Comparison of ENCODE assay signal across 21 cellular contexts in genomic region chr2:96176661-96177060, GRCh38. TPM values are rescaled to one million over a fixed set of nuclear protein-coding genes. Genes with fewer than 3 reads are reported as not detected.
DNase-seq lines count a peak whose midpoint lies in the region; ATAC-seq, FAIRE-seq and TF ChIP-seq lines count a peak whose summit lies in the region.
"Had no signal": no experiment of that assay in that cellular context is flagged by ENCODE, and none has a peak within 500 bp of the region (broad histone marks: within the 10 kb centered on the region; RNA-seq: fewer than 3 reads in every experiment).

No MANE protein-coding gene starts in this region.

- no peaks in the 10 kb centered on the region for H3K9me3 Mint-ChIP-seq in stimulated activated effector memory CD8-positive, alpha-beta T cell treated with anti-CD3 and anti-CD28 coated beads, Interleukin-12 subunit alpha, Interleukin-12 subunit beta, amount 100 ng/mL, for 72 hours
- no peaks in the 10 kb centered on the region for H3K9me3 Mint-ChIP-seq in activated naive CD8-positive, alpha-beta T cell treated with anti-CD3 and anti-CD28 coated beads, Interleukin-2, amount 50 U/mL, for 24 hours
- H3K9me3 Mint-ChIP-seq: CD8-positive, alpha-beta T cell; H9 had no signal

- H3K36me3 ChIP-seq in HepG2 (replicated peaks in 1 of 2; ENCODE audit: control insufficient read depth in 1 of 2, insufficient read depth in 2 of 2, low read length in 2 of 2) (no peaks in the 10 kb centered on the region), WERI-Rb-1 (no peaks in the 10 kb centered on the region)
- H3K36me3 ChIP-seq: BE2C had no signal

- H3K9me3 ChIP-seq in HepG2 (ENCODE audit: low read length) (no peaks in the 10 kb centered on the region), WERI-Rb-1 (ENCODE audit: severe bottlenecking) (no peaks in the 10 kb centered on the region)
- H3K9me3 ChIP-seq: A549, BE2C had no signal

- H4K20me1 ChIP-seq in HepG2 (ENCODE audit: insufficient read depth, low read length): no peaks in the 10 kb centered on the region

- no peak for TF ChIP-seq RAD21 in HepG2 (CRISPR knock-in tag; IDR thresholded peaks at IDR 0.05)

- ATAC-seq in left ventricle myocardium superior (peak; percentile 15), HepG2 (no peak)
- ATAC-seq in stimulated activated effector memory CD8-positive, alpha-beta T cell treated with anti-CD3 and anti-CD28 coated beads, Interleukin-12 subunit alpha, Interleukin-12 subunit beta, amount 100 ng/mL, for 72 hours: no peak
- no peak for ATAC-seq in activated naive CD8-positive, alpha-beta T cell treated with anti-CD3 and anti-CD28 coated beads, Interleukin-2, amount 50 U/mL, for 24 hours
- ATAC-seq: A549; CD8-positive, alpha-beta T cell had no signal

- H3K79me2 ChIP-seq in HepG2 (ENCODE audit: insufficient read depth, low read length): no peaks in the 10 kb centered on the region

- no peak overlapping the region for H3K9ac ChIP-seq in HepG2 (ENCODE audit: insufficient read depth, low read depth, low read length)

- peak overlapping the region; percentile 38 for H3K27ac Mint-ChIP-seq in stimulated activated effector memory CD8-positive, alpha-beta T cell treated with anti-CD3 and anti-CD28 coated beads, Interleukin-12 subunit alpha, Interleukin-12 subunit beta, amount 100 ng/mL, for 72 hours
- no peak overlapping the region for H3K27ac Mint-ChIP-seq in activated naive CD8-positive, alpha-beta T cell treated with anti-CD3 and anti-CD28 coated beads, Interleukin-2, amount 50 U/mL, for 24 hours
- H3K27ac Mint-ChIP-seq: CD8-positive, alpha-beta T cell; H9 had no signal

- TF ChIP-seq CTCF in choroid plexus epithelial cell (conservative IDR thresholded peaks at IDR 0.05; ENCODE audit: low read depth, low read length) (no peak), fibroblast of pulmonary artery (IDR thresholded peaks at IDR 0.05; ENCODE audit: low read length, missing control alignments) (no peak), HepG2 (CRISPR knock-in tag; IDR thresholded peaks at IDR 0.05) (no peak), WERI-Rb-1 (IDR thresholded peaks at IDR 0.05; ENCODE audit: low read depth, low read length) (no peak)

- peaks cover 37% of the 10 kb centered on the region for H3K4me1 Mint-ChIP-seq in stimulated activated effector memory CD8-positive, alpha-beta T cell treated with anti-CD3 and anti-CD28 coated beads, Interleukin-12 subunit alpha, Interleukin-12 subunit beta, amount 100 ng/mL, for 72 hours
- peaks cover 26% of the 10 kb centered on the region for H3K4me1 Mint-ChIP-seq in activated naive CD8-positive, alpha-beta T cell treated with anti-CD3 and anti-CD28 coated beads, Interleukin-2, amount 50 U/mL, for 24 hours
- H3K4me1 Mint-ChIP-seq: H9 had no signal

- TF ChIP-seq EP300 in HepG2 (IDR thresholded peaks at IDR 0.05; ENCODE audit: low read depth in 2 of 2, low read length in 2 of 2): no peak
- no peak for TF ChIP-seq EP300 in HepG2 (CRISPR knock-in tag; IDR thresholded peaks at IDR 0.05; ENCODE audit: borderline replicate concordance)

- H3K4me3 ChIP-seq in choroid plexus epithelial cell (ENCODE audit: low read depth, low read length) (no peak overlapping the region), fibroblast of pulmonary artery (replicated peaks; ENCODE audit: low read depth, low read length) (no peak overlapping the region), HepG2 (replicated peaks in 1 of 3; ENCODE audit: insufficient read depth in 1 of 3, low read depth in 2 of 3, low read length in 3 of 3) (no peak overlapping the region), WERI-Rb-1 (ENCODE audit: low read depth, low read length) (no peak overlapping the region)
- H3K4me3 ChIP-seq: A549 had no signal

- H3K4me2 ChIP-seq in HepG2 (ENCODE audit: low read depth, low read length): no peak overlapping the region
- H3K4me2 ChIP-seq: A549 had no signal

- 51% methylated on average over 4 of the region's 4 CpGs for WGBS in HepG2 (ENCODE audit: low lambda C conversion rate)

- H3K36me3 Mint-ChIP-seq in stimulated activated effector memory CD8-positive, alpha-beta T cell treated with anti-CD3 and anti-CD28 coated beads, Interleukin-12 subunit alpha, Interleukin-12 subunit beta, amount 100 ng/mL, for 72 hours: peaks cover 5% of the 10 kb centered on the region
- no peaks in the 10 kb centered on the region for H3K36me3 Mint-ChIP-seq in activated naive CD8-positive, alpha-beta T cell treated with anti-CD3 and anti-CD28 coated beads, Interleukin-2, amount 50 U/mL, for 24 hours (ENCODE audit: low read depth)
- H3K36me3 Mint-ChIP-seq: CD8-positive, alpha-beta T cell had no signal

- POLR2A ChIA-PET in HepG2 (lab: Yijun Ruan, JAX): no interaction called here

- no peak for TF ChIP-seq POLR2A in HepG2 (IDR thresholded peaks at IDR 0.05; ENCODE audit: insufficient read depth in 1 of 2, low read depth in 2 of 2, low read length in 2 of 2)

- H3K4me3 Mint-ChIP-seq in stimulated activated effector memory CD8-positive, alpha-beta T cell treated with anti-CD3 and anti-CD28 coated beads, Interleukin-12 subunit alpha, Interleukin-12 subunit beta, amount 100 ng/mL, for 72 hours: no peak overlapping the region
- H3K4me3 Mint-ChIP-seq in activated naive CD8-positive, alpha-beta T cell treated with anti-CD3 and anti-CD28 coated beads, Interleukin-2, amount 50 U/mL, for 24 hours: no peak overlapping the region
- H3K4me3 Mint-ChIP-seq: CD8-positive, alpha-beta T cell; H9 had no signal

- peaks cover 0 to 9% of the 10 kb centered on the region in 2 experiments; a peak in 2 of 5 replicates for H3K27me3 ChIP-seq in HepG2 (ENCODE audit: control insufficient read depth in 1 of 2, insufficient read depth in 2 of 2, low read length in 2 of 2)
- H3K27me3 ChIP-seq in WERI-Rb-1 (ENCODE audit: insufficient read depth, low read depth, severe bottlenecking): no peaks in the 10 kb centered on the region
- H3K27me3 ChIP-seq: BE2C had no signal

- CTCF ChIA-PET in HepG2 (lab: Yijun Ruan, JAX; ENCODE audit: low intra/inter-chr PET ratio, low total read pairs): no interaction called here

- FAIRE-seq in HepG2 (lab: Jason Lieb, UNC): no peak
- FAIRE-seq: A549, D721Med, G401.6, GM12891 had no signal

- in situ Hi-C loops in HepG2 (cut with HindIII; ENCODE audit: extremely low pct_ligation_motif_present, low pct_unique_long_range_greater_than_20kb): no loop called here

- intact Hi-C loops in left ventricle myocardium superior (cut with micrococcal nuclease): no loop called here
- intact Hi-C loops in cardiac septum (cut with DNase I): no loop called here
- intact Hi-C loops in HepG2 (cut with micrococcal nuclease; ENCODE audit: unreplicated experiment): loop anchor here (10.0 kb wide), 1 partner anchor 152 kb away; no protein-coding TSS in a partner anchor

- H3K4me1 ChIP-seq in HepG2 (ENCODE audit: insufficient read depth, low read length): no peaks in the 10 kb centered on the region
- H3K4me1 ChIP-seq: A549 had no signal

- no peaks in the 10 kb centered on the region for H3K27me3 Mint-ChIP-seq in activated naive CD8-positive, alpha-beta T cell treated with anti-CD3 and anti-CD28 coated beads, Interleukin-2, amount 50 U/mL, for 24 hours

- H2AFZ ChIP-seq in HepG2 (ENCODE audit: low read length): no peak overlapping the region

- DNase-seq in left ventricle myocardium superior (no peak), cardiac septum (ENCODE audit: low spot score) (no peak), choroid plexus epithelial cell (ENCODE audit: low read depth) (peak; percentile 66), fibroblast of pulmonary artery (ENCODE audit: low read depth) (peak; percentile 75), HepG2 (ENCODE audit: low spot score) (no peak), WERI-Rb-1 (no peak)
- no peak for DNase-seq in stimulated activated effector memory CD8-positive, alpha-beta T cell treated with anti-CD3 and anti-CD28 coated beads, Interleukin-12 subunit alpha, Interleukin-12 subunit beta, amount 100 ng/mL, for 72 hours (ENCODE audit: low spot score in 2 of 2)
- no peak for DNase-seq in activated naive CD8-positive, alpha-beta T cell treated with anti-CD3 and anti-CD28 coated beads, Interleukin-2, amount 50 U/mL, for 24 hours
- DNase-seq: BE2C; CD8-positive, alpha-beta T cell; COR-L47; DMS153; DMS79 treated with DMSO at 0.1 percent for 48 hours; GOT3; H9 had no signal

- BruUV-seq in HepG2 (replicated peaks; lab: Mats Ljungman, UMichigan): no TSS peak

- H3K27ac ChIP-seq in HepG2 (ENCODE audit: extremely low read length, insufficient read depth, low read length): no peak overlapping the region
- no peak overlapping the region for H3K27ac ChIP-seq in WERI-Rb-1
- H3K27ac ChIP-seq: A549, C4-2B had no signal

RNA-seq across cellular contexts. Expression of gene DUSP2, which starts 31.4 kb away (rescaled TPM):
- total RNA-seq in left ventricle myocardium superior (1.9 TPM), cardiac septum (1.3 TPM), HepG2 (2016; rRNA removed; fragmentation: Illumina TruSeq; extraction: Trizol) (not detected in 2 replicates)
- not detected in 2 replicates for total RNA-seq in HepG2 (2016; cell fraction: cytosol; rRNA removed; fragmentation: Illumina TruSeq; extraction: Trizol; ENCODE audit: low read depth)
- not detected in 2 replicates for total RNA-seq in HepG2 (2016; cell fraction: insoluble cytoplasmic fraction; rRNA removed; fragmentation: Illumina TruSeq; extraction: Trizol)
- total RNA-seq in HepG2 (2016; cell fraction: membrane; rRNA removed; fragmentation: Illumina TruSeq; extraction: Trizol): not detected in 2 replicates
- not detected in 2 replicates for total RNA-seq in HepG2 (2016; cell fraction: nucleus; rRNA removed; fragmentation: Illumina TruSeq; extraction: Trizol)
- not detected in 2 replicates for polyA plus RNA-seq in HepG2 (2011; rRNA removed)
- 0.04 TPM in 1 of 2 replicates, not detected in the other for polyA plus RNA-seq in HepG2 (2011; cell fraction: cytosol; rRNA removed)
- polyA plus RNA-seq in HepG2 (2011; cell fraction: nucleus; rRNA removed): 0.12 and 0.18 TPM in 2 replicates
- polyA plus RNA-seq in HepG2 (2012): not detected in 2 replicates
- not detected in 2 replicates for polyA plus RNA-seq in HepG2 (2016; cell fraction: cytosol; fragmentation: Illumina TruSeq; extraction: Trizol; ENCODE audit: low read depth)
- polyA plus RNA-seq in HepG2 (2016; cell fraction: insoluble cytoplasmic fraction; fragmentation: Illumina TruSeq; extraction: Trizol; ENCODE audit: low read depth): not detected in 2 replicates
- polyA plus RNA-seq in HepG2 (2016; cell fraction: membrane; fragmentation: Illumina TruSeq; extraction: Trizol; ENCODE audit: low read depth): not detected in 2 replicates
- polyA plus RNA-seq in HepG2 (2016; cell fraction: nucleus; fragmentation: Illumina TruSeq; extraction: Trizol; ENCODE audit: insufficient read depth, low read depth): not detected in 2 replicates
- polyA minus RNA-seq in HepG2 (2011; rRNA and poly(A)+ RNA removed; ENCODE audit: low replicate concordance): 103 TPM in 1 of 2 replicates, not detected in the other
- polyA minus RNA-seq in HepG2 (2011; cell fraction: cytosol; rRNA and poly(A)+ RNA removed): 0.69 and 1.3 TPM in 2 replicates
- 0.25 and 0.52 TPM in 2 replicates for polyA minus RNA-seq in HepG2 (2011; cell fraction: nucleus; rRNA and poly(A)+ RNA removed)

RNA-seq across cellular contexts. Expression of gene STARD7, which starts 32.0 kb away (rescaled TPM):
- 214 TPM for total RNA-seq in left ventricle myocardium superior
- 142 TPM for total RNA-seq in cardiac septum
- total RNA-seq in HepG2 (2016; rRNA removed; fragmentation: Illumina TruSeq; extraction: Trizol): 300 and 332 TPM in 2 replicates
- total RNA-seq in HepG2 (2016; cell fraction: cytosol; rRNA removed; fragmentation: Illumina TruSeq; extraction: Trizol; ENCODE audit: low read depth): 45.1 and 56.7 TPM in 2 replicates
- 302 and 329 TPM in 2 replicates for total RNA-seq in HepG2 (2016; cell fraction: insoluble cytoplasmic fraction; rRNA removed; fragmentation: Illumina TruSeq; extraction: Trizol)
- total RNA-seq in HepG2 (2016; cell fraction: membrane; rRNA removed; fragmentation: Illumina TruSeq; extraction: Trizol): 220 and 258 TPM in 2 replicates
- total RNA-seq in HepG2 (2016; cell fraction: nucleus; rRNA removed; fragmentation: Illumina TruSeq; extraction: Trizol): 168 and 191 TPM in 2 replicates
- 67.2 and 88.2 TPM in 2 replicates for polyA plus RNA-seq in HepG2 (2011; rRNA removed)
- polyA plus RNA-seq in HepG2 (2011; cell fraction: cytosol; rRNA removed): 44.2 and 66.6 TPM in 2 replicates
- polyA plus RNA-seq in HepG2 (2011; cell fraction: nucleus; rRNA removed): 90.2 and 107 TPM in 2 replicates
- polyA plus RNA-seq in HepG2 (2012): 93.8 and 117 TPM in 2 replicates
- 26.0 and 34.9 TPM in 2 replicates for polyA plus RNA-seq in HepG2 (2016; cell fraction: cytosol; fragmentation: Illumina TruSeq; extraction: Trizol; ENCODE audit: low read depth)
- 237 and 245 TPM in 2 replicates for polyA plus RNA-seq in HepG2 (2016; cell fraction: insoluble cytoplasmic fraction; fragmentation: Illumina TruSeq; extraction: Trizol; ENCODE audit: low read depth)
- 111 and 128 TPM in 2 replicates for polyA plus RNA-seq in HepG2 (2016; cell fraction: membrane; fragmentation: Illumina TruSeq; extraction: Trizol; ENCODE audit: low read depth)
- polyA plus RNA-seq in HepG2 (2016; cell fraction: nucleus; fragmentation: Illumina TruSeq; extraction: Trizol; ENCODE audit: insufficient read depth, low read depth): 205 and 220 TPM in 2 replicates
- 78.3 and 92.3 TPM in 2 replicates for polyA minus RNA-seq in HepG2 (2011; rRNA and poly(A)+ RNA removed; ENCODE audit: low replicate concordance)
- 89.8 and 100 TPM in 2 replicates for polyA minus RNA-seq in HepG2 (2011; cell fraction: cytosol; rRNA and poly(A)+ RNA removed)
- 137 and 187 TPM in 2 replicates for polyA minus RNA-seq in HepG2 (2011; cell fraction: nucleus; rRNA and poly(A)+ RNA removed)

RNA-seq across cellular contexts. Expression of gene ASTL, which starts 38.4 kb away (rescaled TPM):
- total RNA-seq in left ventricle myocardium superior (not detected), cardiac septum (not detected), HepG2 (2016; rRNA removed; fragmentation: Illumina TruSeq; extraction: Trizol) (not detected in 2 replicates)
- total RNA-seq in HepG2 (2016; cell fraction: cytosol; rRNA removed; fragmentation: Illumina TruSeq; extraction: Trizol; ENCODE audit: low read depth): not detected in 2 replicates
- total RNA-seq in HepG2 (2016; cell fraction: insoluble cytoplasmic fraction; rRNA removed; fragmentation: Illumina TruSeq; extraction: Trizol): not detected in 2 replicates
- not detected in 2 replicates for total RNA-seq in HepG2 (2016; cell fraction: membrane; rRNA removed; fragmentation: Illumina TruSeq; extraction: Trizol)
- not detected in 2 replicates for total RNA-seq in HepG2 (2016; cell fraction: nucleus; rRNA removed; fragmentation: Illumina TruSeq; extraction: Trizol)
- not detected in 2 replicates for polyA plus RNA-seq in HepG2 (2011; rRNA removed)
- polyA plus RNA-seq in HepG2 (2011; cell fraction: cytosol; rRNA removed): not detected in 2 replicates
- not detected in 2 replicates for polyA plus RNA-seq in HepG2 (2011; cell fraction: nucleus; rRNA removed)
- polyA plus RNA-seq in HepG2 (2012): not detected in 2 replicates
- polyA plus RNA-seq in HepG2 (2016; cell fraction: cytosol; fragmentation: Illumina TruSeq; extraction: Trizol; ENCODE audit: low read depth): not detected in 2 replicates
- not detected in 2 replicates for polyA plus RNA-seq in HepG2 (2016; cell fraction: insoluble cytoplasmic fraction; fragmentation: Illumina TruSeq; extraction: Trizol; ENCODE audit: low read depth)
- polyA plus RNA-seq in HepG2 (2016; cell fraction: membrane; fragmentation: Illumina TruSeq; extraction: Trizol; ENCODE audit: low read depth): not detected in 2 replicates
- not detected in 2 replicates for polyA plus RNA-seq in HepG2 (2016; cell fraction: nucleus; fragmentation: Illumina TruSeq; extraction: Trizol; ENCODE audit: insufficient read depth, low read depth)
- 1.6 TPM in 1 of 2 replicates, not detected in the other for polyA minus RNA-seq in HepG2 (2011; rRNA and poly(A)+ RNA removed; ENCODE audit: low replicate concordance)
- not detected in 2 replicates for polyA minus RNA-seq in HepG2 (2011; cell fraction: cytosol; rRNA and poly(A)+ RNA removed)
- polyA minus RNA-seq in HepG2 (2011; cell fraction: nucleus; rRNA and poly(A)+ RNA removed): not detected in 2 replicates
- polyA plus RNA-seq: A549, AG04450 had no signal

Comparison
In these comparisons a context has a peak if more than half of its experiments do, and no peak if none do; other contexts are left out.
1. DNase-seq: peak in choroid plexus epithelial cell (single experiment) and fibroblast of pulmonary artery (single experiment); none in left ventricle myocardium superior (single experiment), cardiac septum (single experiment), stimulated activated effector memory CD8-positive, alpha-beta T cell treated with anti-CD3 and anti-CD28 coated beads, Interleukin-12 subunit alpha, Interleukin-12 subunit beta, amount 100 ng/mL, for 72 hours (0 of 2), activated naive CD8-positive, alpha-beta T cell treated with anti-CD3 and anti-CD28 coated beads, Interleukin-2, amount 50 U/mL, for 24 hours (single experiment), HepG2 (single experiment) and WERI-Rb-1 (single experiment).